Comparison of ENCODE assay signal across 10 cellular contexts in the genomic region with DNA sequence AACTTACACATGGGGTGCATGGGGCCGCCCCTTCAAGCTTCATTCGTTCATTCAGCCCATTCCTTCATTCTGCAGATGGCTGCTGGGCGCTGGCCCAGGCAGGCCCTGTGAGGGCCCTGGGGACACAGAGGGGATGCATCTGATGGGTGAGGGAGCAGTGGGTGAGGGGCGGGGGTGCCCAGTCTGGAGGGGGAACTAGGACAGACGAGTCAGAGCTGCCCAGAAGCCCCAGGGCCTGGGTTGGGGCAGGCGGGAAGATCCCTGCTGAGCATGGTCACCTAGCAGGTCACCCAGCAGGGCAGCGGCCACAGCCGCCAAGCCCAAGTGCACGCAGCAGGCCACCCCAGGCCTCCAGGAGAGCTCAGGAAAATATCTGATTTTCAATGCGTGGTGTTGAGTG. TPM values are rescaled to one million over a fixed set of nuclear protein-coding genes. Genes with fewer than 3 reads are reported as not detected.
DNase-seq lines count a peak whose midpoint lies in the region; ATAC-seq and TF ChIP-seq lines count a peak whose summit lies in the region.
"Had no signal": no experiment of that assay in that cellular context is flagged by ENCODE, and none has a peak within 500 bp of the region (broad histone marks: within the 10 kb centered on the region; RNA-seq: fewer than 3 reads in every experiment).

No MANE protein-coding gene starts in this region.

- 87% methylated on average over 9 of the region's 10 CpGs for WGBS in mesenchymal stem cell

- H3K27me3 ChIP-seq in mesenchymal stem cell (ENCODE audit: control insufficient read depth in 1 of 2, insufficient read depth in 1 of 2, low read length in 2 of 2) (no peaks in the 10 kb centered on the region), Caco-2 (replicated peaks; ENCODE audit: control insufficient read depth, insufficient read depth, low read length) (no peaks in the 10 kb centered on the region)

- POLR2A ChIA-PET in Caco-2 (lab: Charles Lee), result no interaction called here

- peak overlapping the region; percentile 72 to 93 for H3K27ac ChIP-seq in coronary artery
- no peak overlapping the region for H3K27ac ChIP-seq in mesenchymal stem cell (ENCODE audit: low read length, poor library complexity, severe bottlenecking)
- H3K27ac ChIP-seq in temporal lobe (ENCODE audit: low read depth, low read length), result peak overlapping the region; percentile 98

- H2BK15ac ChIP-seq in mesenchymal stem cell (ENCODE audit: low read depth, poor library complexity, severe bottlenecking), result no peak overlapping the region

- H2BK12ac ChIP-seq in mesenchymal stem cell (ENCODE audit: low read length in 2 of 2), result no peak overlapping the region

- H3K27me3 Mint-ChIP-seq in activated T-helper 2 cell treated with anti-CD3 and anti-CD28 coated beads, Interferon-gamma antibody, Interleukin-2, Interleukin-4, amounts not matched to agents 10 μg/mL and 5 μg/mL and 100 μg/mL, durations not matched to agents 14 hours and 24 hours and 36 hours (ENCODE audit: low read depth), result no peaks in the 10 kb centered on the region
- H3K27me3 Mint-ChIP-seq in Caco-2 (ENCODE audit: insufficient read depth, unreplicated experiment), result no peaks in the 10 kb centered on the region

- peaks cover 0 to 4% of the 10 kb centered on the region in 2 experiments for H3K36me3 ChIP-seq in mesenchymal stem cell (ENCODE audit: control insufficient read depth in 1 of 2, insufficient read depth in 2 of 2, low read depth in 1 of 2, low read length in 2 of 2)
- no peaks in the 10 kb centered on the region for H3K36me3 ChIP-seq in Caco-2 (ENCODE audit: control insufficient read depth, insufficient read depth, low read length)

- H3K9me3 ChIP-seq in mesenchymal stem cell (ENCODE audit: control insufficient read depth, low read length), result no peaks in the 10 kb centered on the region
- no peaks in the 10 kb centered on the region for H3K9me3 ChIP-seq in Caco-2

- no peak overlapping the region for H3K23ac ChIP-seq in mesenchymal stem cell (ENCODE audit: low read length in 2 of 2)

- no peaks in the 10 kb centered on the region for H3K9me3 Mint-ChIP-seq in activated T-helper 2 cell treated with anti-CD3 and anti-CD28 coated beads, Interferon-gamma antibody, Interleukin-2, Interleukin-4, amounts not matched to agents 10 μg/mL and 5 μg/mL and 100 μg/mL, durations not matched to agents 14 hours and 24 hours and 36 hours
- no peaks in the 10 kb centered on the region for H3K9me3 Mint-ChIP-seq in Caco-2 (ENCODE audit: unreplicated experiment)
- H3K9me3 Mint-ChIP-seq: nephron progenitor cell; T-helper 1 cell treated with Interleukin-12 subunit alpha and Interleukin-12 subunit beta and Interleukin-4 antibody, amounts not matched to agents 30 μg/mL and 1 μg/mL, for 36 hours had no signal

- no peak overlapping the region for H3K4me3 Mint-ChIP-seq in activated T-helper 2 cell treated with anti-CD3 and anti-CD28 coated beads, Interferon-gamma antibody, Interleukin-2, Interleukin-4, amounts not matched to agents 10 μg/mL and 5 μg/mL and 100 μg/mL, durations not matched to agents 14 hours and 24 hours and 36 hours (ENCODE audit: low read depth)
- H3K4me3 Mint-ChIP-seq in Caco-2 (ENCODE audit: unreplicated experiment), result no peak overlapping the region
- H3K4me3 Mint-ChIP-seq: nephron progenitor cell; T-helper 1 cell treated with Interleukin-12 subunit alpha and Interleukin-12 subunit beta and Interleukin-4 antibody, amounts not matched to agents 30 μg/mL and 1 μg/mL, for 36 hours had no signal

- H4K91ac ChIP-seq in mesenchymal stem cell (ENCODE audit: low read length), result no peak overlapping the region

- no peak overlapping the region for H3K14ac ChIP-seq in mesenchymal stem cell (ENCODE audit: low read length in 2 of 2)

- H3K4me1 ChIP-seq in mesenchymal stem cell (ENCODE audit: control insufficient read depth, insufficient read depth, low read depth, low read length) (peaks cover 52% of the 10 kb centered on the region), Caco-2 (peaks cover 6% of the 10 kb centered on the region)

- no peak overlapping the region for H2BK120ac ChIP-seq in mesenchymal stem cell (ENCODE audit: low read depth, low read length)

- no peak overlapping the region for H3K4ac ChIP-seq in mesenchymal stem cell (ENCODE audit: low read depth in 1 of 2, low read length in 2 of 2)

- H3K4me2 ChIP-seq in mesenchymal stem cell (ENCODE audit: low read length, poor library complexity, severe bottlenecking), result no peak overlapping the region

- H2BK5ac ChIP-seq in mesenchymal stem cell (ENCODE audit: low read depth, low read length, poor library complexity, severe bottlenecking), result no peak overlapping the region

- H4K8ac ChIP-seq in mesenchymal stem cell (ENCODE audit: low read length), result no peak overlapping the region

- ATAC-seq in HG03442 (IDR thresholded peaks at IDR 0.05; ENCODE audit: unreplicated experiment), result no peak

- TF ChIP-seq CTCF in coronary artery (IDR thresholded peaks at IDR 0.05) (no peak), Caco-2 (IDR thresholded peaks at IDR 0.05; ENCODE audit: insufficient read depth in 1 of 2, low read depth in 1 of 2, low read length in 1 of 2, severe bottlenecking in 1 of 2, unreplicated experiment in 1 of 2) (no peak)

- no TSS peak for BruUV-seq in Caco-2 (replicated peaks; lab: Mats Ljungman, UMichigan)

- H3K18ac ChIP-seq in mesenchymal stem cell (ENCODE audit: low read depth in 1 of 2, low read length in 2 of 2), result no peak overlapping the region

- no peak overlapping the region for H3K27ac Mint-ChIP-seq in activated T-helper 2 cell treated with anti-CD3 and anti-CD28 coated beads, Interferon-gamma antibody, Interleukin-2, Interleukin-4, amounts not matched to agents 10 μg/mL and 5 μg/mL and 100 μg/mL, durations not matched to agents 14 hours and 24 hours and 36 hours
- no peak overlapping the region for H3K27ac Mint-ChIP-seq in Caco-2 (ENCODE audit: unreplicated experiment)
- H3K27ac Mint-ChIP-seq: nephron progenitor cell; T-helper 1 cell treated with Interleukin-12 subunit alpha and Interleukin-12 subunit beta and Interleukin-4 antibody, amounts not matched to agents 30 μg/mL and 1 μg/mL, for 36 hours had no signal

- no peaks in the 10 kb centered on the region for H3K36me3 Mint-ChIP-seq in activated T-helper 2 cell treated with anti-CD3 and anti-CD28 coated beads, Interferon-gamma antibody, Interleukin-2, Interleukin-4, amounts not matched to agents 10 μg/mL and 5 μg/mL and 100 μg/mL, durations not matched to agents 14 hours and 24 hours and 36 hours (ENCODE audit: low read depth)
- peaks cover 11% of the 10 kb centered on the region for H3K36me3 Mint-ChIP-seq in Caco-2 (ENCODE audit: insufficient read depth, unreplicated experiment)

- H3K4me1 Mint-ChIP-seq in activated T-helper 2 cell treated with anti-CD3 and anti-CD28 coated beads, Interferon-gamma antibody, Interleukin-2, Interleukin-4, amounts not matched to agents 10 μg/mL and 5 μg/mL and 100 μg/mL, durations not matched to agents 14 hours and 24 hours and 36 hours (ENCODE audit: low read depth), result no peaks in the 10 kb centered on the region
- H3K4me1 Mint-ChIP-seq in Caco-2 (ENCODE audit: low read depth, unreplicated experiment), result no peaks in the 10 kb centered on the region

- H3K9ac ChIP-seq in mesenchymal stem cell (ENCODE audit: low read length), result peak overlapping the region; percentile 48

- intact Hi-C loops in activated T-helper 2 cell treated with anti-CD3 and anti-CD28 coated beads, Interferon-gamma antibody, Interleukin-2, Interleukin-4, amounts not matched to agents 10 μg/mL and 5 μg/mL and 100 μg/mL, durations not matched to agents 14 hours and 24 hours and 36 hours (cut with micrococcal nuclease), result no loop called here
- intact Hi-C loops in Caco-2 (cut with micrococcal nuclease; ENCODE audit: unreplicated experiment), result no loop called here

- H3K4me3 ChIP-seq in coronary artery (peak overlapping the region; percentile 26), mesenchymal stem cell (ENCODE audit: insufficient read depth in 1 of 2, low read depth in 1 of 2, low read length in 2 of 2) (no peak overlapping the region), Caco-2 (ENCODE audit: low read depth, low read length) (no peak overlapping the region)

- DNase-seq in NCI-H1092 (lab: John Stamatoyannopoulos, UW), result peak; percentile 58
- no peak for DNase-seq in coronary artery (ENCODE audit: low spot score)
- no peak for DNase-seq in mesenchymal stem cell
- no peak for DNase-seq in activated T-helper 2 cell treated with anti-CD3 and anti-CD28 coated beads, Interferon-gamma antibody, Interleukin-2, Interleukin-4, amounts not matched to agents 10 μg/mL and 5 μg/mL and 100 μg/mL, durations not matched to agents 14 hours and 24 hours and 36 hours (ENCODE audit: low spot score)
- DNase-seq in Caco-2, result no peak
- DNase-seq: stimulated activated CD4-positive, alpha-beta T cell treated with anti-CD3 and anti-CD28 coated beads, Interleukin-4, amount 100 ng/mL, for 1 hour had no signal

- H2AFZ ChIP-seq in mesenchymal stem cell (ENCODE audit: low read depth, low read length), result no peak overlapping the region

- no peaks in the 10 kb centered on the region for H3K79me1 ChIP-seq in mesenchymal stem cell (replicated peaks; ENCODE audit: low read length, poor library complexity, severe bottlenecking)

- no peak overlapping the region for H2AK5ac ChIP-seq in mesenchymal stem cell (ENCODE audit: low read length, severe bottlenecking)

- CTCF ChIA-PET in Caco-2 (lab: Charles Lee), result interaction anchor here (2.7 kb wide), 1 partner anchor 24 kb away, joined by 13 read pairs; no protein-coding TSS in a partner anchor

RNA-seq across cellular contexts. Expression of a gene that starts 14.1 kb away (rescaled TPM):
- polyA plus RNA-seq in mesenchymal stem cell (2013, experiment 1 of 2), result 3.6 TPM
- polyA plus RNA-seq in mesenchymal stem cell (2013, experiment 2 of 2), result 3.8 TPM
- total RNA-seq in temporal lobe (4.7 TPM), Caco-2 (2022) (20.8 and 22.3 TPM in 2 replicates)
- total RNA-seq in activated T-helper 2 cell treated with anti-CD3 and anti-CD28 coated beads, Interferon-gamma antibody, Interleukin-2, Interleukin-4, amounts not matched to agents 10 μg/mL and 5 μg/mL and 100 μg/mL, durations not matched to agents 14 hours and 24 hours and 36 hours, result 13.7 and 15.0 TPM in 2 replicates

RNA-seq across cellular contexts. Expression of a gene that starts 19.3 kb away (rescaled TPM):
- polyA plus RNA-seq in mesenchymal stem cell (2013, experiment 1 of 2), result 14.8 TPM
- 14.4 TPM for polyA plus RNA-seq in mesenchymal stem cell (2013, experiment 2 of 2)
- total RNA-seq in temporal lobe (32.2 TPM), Caco-2 (2022) (28.9 and 31.6 TPM in 2 replicates)
- total RNA-seq in activated T-helper 2 cell treated with anti-CD3 and anti-CD28 coated beads, Interferon-gamma antibody, Interleukin-2, Interleukin-4, amounts not matched to agents 10 μg/mL and 5 μg/mL and 100 μg/mL, durations not matched to agents 14 hours and 24 hours and 36 hours, result 28.2 and 29.2 TPM in 2 replicates

RNA-seq across cellular contexts. Expression of a gene that starts 19.6 kb away (rescaled TPM):
- polyA plus RNA-seq in mesenchymal stem cell (2013, experiment 1 of 2), result 63.1 TPM
- polyA plus RNA-seq in mesenchymal stem cell (2013, experiment 2 of 2), result 58.9 TPM
- total RNA-seq in temporal lobe, result 26.8 TPM
- 31.9 and 33.5 TPM in 2 replicates for total RNA-seq in activated T-helper 2 cell treated with anti-CD3 and anti-CD28 coated beads, Interferon-gamma antibody, Interleukin-2, Interleukin-4, amounts not matched to agents 10 μg/mL and 5 μg/mL and 100 μg/mL, durations not matched to agents 14 hours and 24 hours and 36 hours
- 40.6 and 50.7 TPM in 2 replicates for total RNA-seq in Caco-2 (2022)

RNA-seq across cellular contexts. Expression of a gene that starts 20.5 kb away (rescaled TPM):
- polyA plus RNA-seq in mesenchymal stem cell (2013, experiment 1 of 2), result 46.1 TPM
- 46.9 TPM for polyA plus RNA-seq in mesenchymal stem cell (2013, experiment 2 of 2)
- total RNA-seq in temporal lobe (249 TPM), Caco-2 (2022) (611 and 645 TPM in 2 replicates)
- 14.0 and 15.3 TPM in 2 replicates for total RNA-seq in activated T-helper 2 cell treated with anti-CD3 and anti-CD28 coated beads, Interferon-gamma antibody, Interleukin-2, Interleukin-4, amounts not matched to agents 10 μg/mL and 5 μg/mL and 100 μg/mL, durations not matched to agents 14 hours and 24 hours and 36 hours
